ENCODE assay signal across 26 cellular contexts in genomic region chr9:91180240-91180929, GRCh38.
A peak's percentile ranks its signal among the peaks of the same experiment; 100 is the strongest.
DNase-seq lines count a peak whose midpoint lies in the region; ATAC-seq, FAIRE-seq and TF ChIP-seq lines count a peak whose summit lies in the region.
"Had no signal": no experiment of that assay in that cellular context is flagged by ENCODE, and none has a peak within 500 bp of the region (broad histone marks: within the 10 kb centered on the region; RNA-seq: fewer than 3 reads in every experiment).

No MANE protein-coding gene starts in this region.

- CTCF ChIA-PET in IMR-90 (lab: Yijun Ruan, JAX), result no interaction called here

- POLR2A ChIA-PET in IMR-90 (lab: Charles Lee; ENCODE audit: unreplicated experiment), result no interaction called here

- no peaks in the 10 kb centered on the region for H3K36me3 ChIP-seq in IMR-90 (ENCODE audit: control insufficient read depth, insufficient read depth, low read length)
- H3K36me3 ChIP-seq: ascending aorta, left lung, neutrophil, prostate gland had no signal

- H2AFZ ChIP-seq in IMR-90 (replicated peaks; ENCODE audit: low read length, poor library complexity), result peak overlapping the region; percentile 76

- dilution Hi-C loops in IMR-90 (cut with HindIII; ENCODE audit: low sequenced_read_pairs, unreplicated experiment), result no loop called here

- peak overlapping the region; percentile 98 for H2BK5ac ChIP-seq in IMR-90 (ENCODE audit: low read depth, low read length, poor library complexity, severe bottlenecking)

- peak overlapping the region; percentile 48 for H3K18ac ChIP-seq in IMR-90 (ENCODE audit: low read depth, low read length)

- H3K4me1 ChIP-seq in IMR-90 (ENCODE audit: control insufficient read depth, insufficient read depth, low read length), result peaks cover 10% of the 10 kb centered on the region
- H3K4me1 ChIP-seq: ascending aorta, prostate gland had no signal

- H3K9ac ChIP-seq in IMR-90 (ENCODE audit: low read depth, low read length), result no peak overlapping the region; the same call in 1 of the 2 replicates

- H2AK9ac ChIP-seq in IMR-90 (replicated peaks; ENCODE audit: low read depth, low read length, poor library complexity), result peak overlapping the region; percentile 93

- TF ChIP-seq CTCF in IMR-90 (conservative IDR thresholded peaks at IDR 0.05; ENCODE audit: low read depth, low read length), result no peak
- no peak for TF ChIP-seq CTCF in type B pancreatic cell (conservative IDR thresholded peaks at IDR 0.05)

- H4K91ac ChIP-seq in IMR-90 (ENCODE audit: insufficient read depth, low read depth, low read length), result peak overlapping the region; percentile 98

- peak overlapping the region; percentile 78 for H4K5ac ChIP-seq in IMR-90 (ENCODE audit: low read depth, low read length)

- H4K8ac ChIP-seq in IMR-90 (ENCODE audit: low read depth in 2 of 2, low read length in 2 of 2), result peak overlapping the region; percentile 88 to 91

- peak overlapping the region; percentile 98 for H2BK120ac ChIP-seq in IMR-90 (ENCODE audit: low read depth, low read length)

- no peak for TF ChIP-seq POLR2A in IMR-90 (IDR thresholded peaks at IDR 0.05; ENCODE audit: low read depth, low read length)

- no peak overlapping the region for H3K4me3 Mint-ChIP-seq in type B pancreatic cell

- H3K27me3 ChIP-seq in IMR-90 (ENCODE audit: control insufficient read depth, insufficient read depth, low read length), result no peaks in the 10 kb centered on the region
- H3K27me3 ChIP-seq: ascending aorta, left lung, neutrophil had no signal

- no peaks in the 10 kb centered on the region for H3K36me3 Mint-ChIP-seq in type B pancreatic cell

- H3K27ac Mint-ChIP-seq in type B pancreatic cell, result no peak overlapping the region

- H3K4me2 ChIP-seq in IMR-90 (ENCODE audit: low read depth, low read length), result no peak overlapping the region

- H3K56ac ChIP-seq in IMR-90 (ENCODE audit: extremely low read depth, insufficient read depth, low read length), result peak overlapping the region; percentile 71

- peaks cover 3 to 8% of the 10 kb centered on the region in 2 experiments; a peak in 2 of 4 replicates for H3K79me1 ChIP-seq in IMR-90 (ENCODE audit: low read depth in 1 of 2, low read length in 2 of 2)

- in situ Hi-C loops in IMR-90 (cut with MboI; ENCODE audit: low sequenced_read_pairs), result no loop called here

- 96% methylated on average over 4 of the region's 16 CpGs; no CpG with 5 or more reads in 1 of the 2 experiments for WGBS in IMR-90 (ENCODE audit: extremely low coverage in 2 of 2, insufficient read length in 1 of 2), 2 experiments

- ATAC-seq in IMR-90 (ENCODE audit: low read depth), result no peak
- ATAC-seq: activated naive CD4-positive, alpha-beta T cell treated with anti-CD3 and anti-CD28 coated beads, Interleukin-2, amount 50 U/mL, for 72 hours; left lung had no signal

- peak overlapping the region; percentile 93 for H3K23ac ChIP-seq in IMR-90 (ENCODE audit: low read depth, low read length)

- peak overlapping the region; percentile 91 for H3K14ac ChIP-seq in IMR-90 (replicated peaks; ENCODE audit: low read depth, low read length)

- DNase-seq in activated T-cell treated with anti-CD3 and anti-CD28 coated beads, Interleukin-2, amount 50 U/mL, for 48 hours, result peak; percentile 23 to 24
- no peak for DNase-seq in activated T-cell treated with anti-CD3 and anti-CD28 coated beads, Interleukin-2, amount 50 U/mL, for 1 hour
- DNase-seq in IMR-90, result no peak
- peak; percentile 3 for DNase-seq in iPS-NIHi7 (ENCODE audit: extremely low spot score)
- peak; percentile 53 for DNase-seq in type B pancreatic cell (ENCODE audit: extremely low spot score, unreplicated experiment)
- DNase-seq in KG1 (lab: John Stamatoyannopoulos, UW), result no peak
- DNase-seq in urothelium cell line (ENCODE audit: low spot score), result no peak
- no peak for DNase-seq in DMS79 (lab: John Stamatoyannopoulos, UW)
- DNase-seq: Calu3; central memory CD4-positive, alpha-beta T cell; KBM-7; left lung; MM.1S; NCI-H1436; NCI-H2081 treated with DMSO at 0.1 percent for 48 hours; NCI-H345; stimulated activated CD4-positive, alpha-beta T cell treated with anti-CD3 and anti-CD28 coated beads, Interleukin-4, amount 100 ng/mL, for 4 hours; stimulated activated naive CD4-positive, alpha-beta T cell treated with Interleukin-2 at 50 U/mL for 16 hours; T-helper 1 cell had no signal

- TF ChIP-seq RAD21 in IMR-90 (IDR thresholded peaks at IDR 0.05; ENCODE audit: low read length), result no peak

- intact Hi-C loops in IMR-90 (cut with micrococcal nuclease), result no loop called here

- H2BK15ac ChIP-seq in IMR-90 (ENCODE audit: low read depth, low read length), result peak overlapping the region; percentile 90; the same call in 2 of the 3 replicates

- no peaks in the 10 kb centered on the region for H3K9me3 ChIP-seq in IMR-90 (ENCODE audit: control insufficient read depth, insufficient read depth, low read length)
- H3K9me3 ChIP-seq: ascending aorta, left lung, neutrophil, prostate gland had no signal

- peak overlapping the region; percentile 52 for H3K27ac ChIP-seq in IMR-90 (ENCODE audit: insufficient read depth, low read length)
- H3K27ac ChIP-seq: ascending aorta, left lung, neutrophil, prostate gland had no signal

- no peaks in the 10 kb centered on the region for H3K9me3 Mint-ChIP-seq in type B pancreatic cell
- H3K9me3 Mint-ChIP-seq: activated naive CD4-positive, alpha-beta T cell treated with anti-CD3 and anti-CD28 coated beads, Interleukin-2, amount 50 U/mL, for 72 hours; activated T-helper 2 cell treated with anti-CD3 and anti-CD28 coated beads, Interferon-gamma antibody, Interleukin-2, Interleukin-4, amounts not matched to agents 10 μg/mL and 5 μg/mL and 100 μg/mL, durations not matched to agents 14 hours and 24 hours and 36 hours had no signal

- H2BK20ac ChIP-seq in IMR-90 (ENCODE audit: low read depth, low read length), result peak overlapping the region; percentile 98

- H3K4ac ChIP-seq in IMR-90 (ENCODE audit: low read depth, low read length), result peak overlapping the region; percentile 98

- no peak for FAIRE-seq in urothelium cell line (lab: Jason Lieb, UNC)
- FAIRE-seq: GM18507, HTR-8/SVneo had no signal

- H3K27me3 Mint-ChIP-seq in type B pancreatic cell, result no peaks in the 10 kb centered on the region

- H3K9me1 ChIP-seq in IMR-90 (ENCODE audit: insufficient read depth, low read length), result peaks cover 14% of the 10 kb centered on the region

- no peak overlapping the region for H3K4me3 ChIP-seq in IMR-90 (ENCODE audit: insufficient read depth, low read depth, low read length)
- H3K4me3 ChIP-seq: ascending aorta, left lung, prostate gland had no signal

- H4K20me1 ChIP-seq in IMR-90 (ENCODE audit: insufficient read depth, low read length), result no peaks in the 10 kb centered on the region

- H2AK5ac ChIP-seq in IMR-90 (ENCODE audit: low read depth, low read length), result peak overlapping the region; percentile 99

- BruUV-seq in IMR-90 (replicated peaks; lab: Mats Ljungman, UMichigan), result no TSS peak

- H3K4me1 Mint-ChIP-seq in type B pancreatic cell (ENCODE audit: unreplicated experiment), result peaks cover 5% of the 10 kb centered on the region

TF ChIP-seq in IMR-90, 13 proteins besides CTCF, POLR2A, EP300 and RAD21:
- no peak for TF ChIP-seq MAFK (IDR thresholded peaks at IDR 0.05; ENCODE audit: low read depth, low read length)
TF ChIP-seq in IMR-90: peak in this region for 0.

Comparison
In these comparisons a context has a peak if more than half of its experiments do, and no peak if none do; other contexts are left out.
1. DNase-seq: peak in activated T-cell treated with anti-CD3 and anti-CD28 coated beads, Interleukin-2, amount 50 U/mL, for 48 hours (2 of 2), iPS-NIHi7 (single experiment) and type B pancreatic cell (single experiment); none in activated T-cell treated with anti-CD3 and anti-CD28 coated beads, Interleukin-2, amount 50 U/mL, for 1 hour (single experiment), IMR-90 (single experiment), KG1 (single experiment), urothelium cell line (single experiment) and DMS79 (single experiment).